10 cellular contexts compared by ENCODE assay signal in genomic region chr17:2243953-2244352, GRCh38. TPM values are rescaled to one million over a fixed set of nuclear protein-coding genes. Genes with fewer than 3 reads are reported as not detected.
A peak's percentile ranks its signal among the peaks of the same experiment; 100 is the strongest.
DNase-seq lines count a peak whose midpoint lies in the region; ATAC-seq and TF ChIP-seq lines count a peak whose summit lies in the region.
"Had no signal": no experiment of that assay in that cellular context is flagged by ENCODE, and none has a peak within 500 bp of the region (broad histone marks: within the 10 kb centered on the region; RNA-seq: fewer than 3 reads in every experiment).

No MANE protein-coding gene starts in this region.

- POLR2A ChIA-PET in MCF 10A (lab: Yijun Ruan, JAX), result interaction anchor here (0.6 to 1.1 kb wide), 4 partner anchors 17 to 197 kb away, joined by 3 to 5 read pairs (median 4); partner anchors contain the start of gene HIC1

- H3K79me2 ChIP-seq in mammary epithelial cell (ENCODE audit: insufficient read depth, low read length), result no peaks in the 10 kb centered on the region

- CTCF ChIA-PET in MCF 10A (lab: Yijun Ruan, JAX), result interaction anchor here (0.6 to 4.8 kb wide), 32 partner anchors 9 to 364 kb away, joined by 3 to 61 read pairs (median 6); partner anchors contain the start of gene HIC1
- CTCF ChIA-PET in mammary epithelial cell (lab: Charles Lee; ENCODE audit: low non-redundant PET), result interaction anchor here (0.6 to 1.5 kb wide), 4 partner anchors 26 to 335 kb away, joined by 3 to 41 read pairs (median 3); partner anchors contain the start of gene HIC1

- H3K27me3 Mint-ChIP-seq in MCF 10A (ENCODE audit: insufficient read depth, unreplicated experiment) (no peaks in the 10 kb centered on the region), natural killer cell (ENCODE audit: low read depth in 2 of 2) (no peaks in the 10 kb centered on the region)
- H3K27me3 Mint-ChIP-seq: IgD-negative memory B cell had no signal

- H3K4me3 Mint-ChIP-seq in MCF 10A (ENCODE audit: unreplicated experiment) (no peak overlapping the region), natural killer cell (no peak overlapping the region)
- H3K4me3 Mint-ChIP-seq: IgD-negative memory B cell, immature natural killer cell had no signal

- 94% methylated on average over 5 of the region's 5 CpGs for WGBS in mammary epithelial cell (ENCODE audit: low coverage, missing lambda C conversion rate)

- H3K9ac ChIP-seq in mammary epithelial cell (ENCODE audit: insufficient read depth, low read length), result no peak overlapping the region

- H3K27ac Mint-ChIP-seq in MCF 10A (ENCODE audit: low read depth, unreplicated experiment) (peak overlapping the region; percentile 89), natural killer cell (peak overlapping the region; percentile 7 to 73)

- no peak overlapping the region for H3K4me2 ChIP-seq in mammary epithelial cell (ENCODE audit: insufficient read depth, low read depth, low read length)

- dilution Hi-C loops in mammary epithelial cell (cut with HindIII; ENCODE audit: low sequenced_read_pairs), result no loop called here

- H3K9me3 ChIP-seq in mammary epithelial cell (replicated peaks; ENCODE audit: insufficient read depth, low read length) (no peaks in the 10 kb centered on the region), upper lobe of right lung (no peaks in the 10 kb centered on the region)

- TF ChIP-seq CTCF in MCF 10A (IDR thresholded peaks at IDR 0.05; ENCODE audit: unreplicated experiment) (no peak), mammary epithelial cell (conservative IDR thresholded peaks at IDR 0.05 in 1 of 2, IDR thresholded peaks at IDR 0.05 in 1 of 2; ENCODE audit: extremely low read depth in 1 of 2, insufficient read depth in 1 of 2, low read depth in 1 of 2, low read length in 2 of 2) (no peak), choroid plexus epithelial cell (conservative IDR thresholded peaks at IDR 0.05; ENCODE audit: low read depth, low read length) (no peak), natural killer cell (IDR thresholded peaks at IDR 0.05) (no peak), upper lobe of right lung (IDR thresholded peaks at IDR 0.05) (no peak)

- H3K4me1 ChIP-seq in mammary epithelial cell (ENCODE audit: insufficient read depth, low read length) (peaks cover 20% of the 10 kb centered on the region), upper lobe of right lung (peaks cover 11% of the 10 kb centered on the region)

- DNase-seq in MCF 10A (ENCODE audit: unreplicated experiment), result no peak
- no peak for DNase-seq in mammary epithelial cell
- DNase-seq in choroid plexus epithelial cell (ENCODE audit: low read depth), result peak; percentile 67
- DNase-seq in natural killer cell, result no peak
- DNase-seq in upper lobe of right lung, result no peak
- no peak for DNase-seq in D341Med (ENCODE audit: low spot score)
- DNase-seq in germinal center (ENCODE audit: low spot score), result no peak
- DNase-seq in DMS153 (lab: John Stamatoyannopoulos, UW), result no peak

- intact Hi-C loops in MCF 10A (cut with micrococcal nuclease), result loop anchor here (1.0 kb wide), 2 partner anchors 190 to 336 kb away; no protein-coding TSS in a partner anchor
- intact Hi-C loops in mammary epithelial cell (cut with micrococcal nuclease), result loop anchor here (1.0 kb wide), 4 partner anchors 153 to 336 kb away; partner anchors contain the start of gene DPH1
- intact Hi-C loops in natural killer cell (cut with micrococcal nuclease), result loop anchor here (1.0 kb wide), 3 partner anchors 38 to 190 kb away; no protein-coding TSS in a partner anchor
- intact Hi-C loops in upper lobe of right lung (cut with DNase I), result loop anchor here (2.0 kb wide), 1 partner anchor 189 kb away; the partner anchor contains the start of gene HIC1

- ATAC-seq in natural killer cell, result no peak
- no peak for ATAC-seq in upper lobe of right lung

- no peaks in the 10 kb centered on the region for H4K20me1 ChIP-seq in mammary epithelial cell (ENCODE audit: insufficient read depth, low read length)

- TSS peak; percentile 8 for BruUV-seq in MCF 10A (replicated peaks; lab: Mats Ljungman, UMichigan)
- no TSS peak for BruUV-seq in mammary epithelial cell (replicated peaks; lab: Mats Ljungman, UMichigan)

- H3K9me3 Mint-ChIP-seq in MCF 10A (ENCODE audit: unreplicated experiment) (no peaks in the 10 kb centered on the region), natural killer cell (no peaks in the 10 kb centered on the region)
- H3K9me3 Mint-ChIP-seq: IgD-negative memory B cell, immature natural killer cell had no signal

- peaks cover 48% of the 10 kb centered on the region for H3K36me3 Mint-ChIP-seq in MCF 10A (ENCODE audit: insufficient read depth, unreplicated experiment)
- H3K36me3 Mint-ChIP-seq in natural killer cell, result peaks cover 17% of the 10 kb centered on the region

- peaks cover 24% of the 10 kb centered on the region for H3K4me1 Mint-ChIP-seq in MCF 10A (ENCODE audit: insufficient read depth, unreplicated experiment)
- peaks cover 8 to 18% of the 10 kb centered on the region in 2 donors for H3K4me1 Mint-ChIP-seq in natural killer cell

- H2AFZ ChIP-seq in mammary epithelial cell (ENCODE audit: low read depth, low read length), result no peak overlapping the region

- in situ Hi-C loops in mammary epithelial cell (cut with MboI; ENCODE audit: low sequenced_read_pairs in 2 of 2), result loop anchor here in 1 of 2 donors (10.0 kb wide), 2 partner anchors 179 to 339 kb away; no protein-coding TSS in a partner anchor

- no peak overlapping the region for H3K4me3 ChIP-seq in mammary epithelial cell (replicated peaks in 1 of 3; ENCODE audit: insufficient read depth in 1 of 3, low read depth in 2 of 3, low read length in 3 of 3)
- H3K4me3 ChIP-seq in choroid plexus epithelial cell (ENCODE audit: low read depth, low read length), result no peak overlapping the region
- H3K4me3 ChIP-seq in upper lobe of right lung, result no peak overlapping the region

- peaks cover 7% of the 10 kb centered on the region for H3K36me3 ChIP-seq in mammary epithelial cell (ENCODE audit: insufficient read depth, low read length)
- peaks cover 16% of the 10 kb centered on the region for H3K36me3 ChIP-seq in upper lobe of right lung

- H3K27ac ChIP-seq in mammary epithelial cell (ENCODE audit: insufficient read depth, low read depth, low read length) (no peak overlapping the region), upper lobe of right lung (peak overlapping the region; percentile 77)

- H3K27me3 ChIP-seq in mammary epithelial cell (ENCODE audit: insufficient read depth, low read length) (no peaks in the 10 kb centered on the region), upper lobe of right lung (no peaks in the 10 kb centered on the region)

RNA-seq across cellular contexts. Expression of gene SMG6, which starts 59.6 kb away (rescaled TPM):
- total RNA-seq in MCF 10A (2022) (17.0 and 23.2 TPM in 2 replicates), mammary epithelial cell (10 to 100 TPM; 22.8 to 27.7 TPM), natural killer cell (10 to 100 TPM; 41.6 to 49.4 (median 48.2) TPM), upper lobe of right lung (28.8 TPM)
- 6.1 TPM for polyA plus RNA-seq in mammary epithelial cell
- 129 TPM for polyA minus RNA-seq in mammary epithelial cell

RNA-seq across cellular contexts. Expression of gene SRR, which starts 59.8 kb away (rescaled TPM):
- total RNA-seq in MCF 10A (2022) (7.7 and 16.6 TPM in 2 replicates), mammary epithelial cell (10 to 100 TPM in 1 of 2 donors, 1 to 10 TPM in 1; 9.8 to 18.5 TPM), natural killer cell (10 to 100 TPM in 1 of 3 donors, 1 to 10 TPM in 2; 6.4 to 11.1 (median 7.9) TPM), upper lobe of right lung (6.3 TPM)
- 23.6 TPM for polyA plus RNA-seq in mammary epithelial cell
- 60.3 TPM for polyA minus RNA-seq in mammary epithelial cell
